In the genomic region with DNA sequence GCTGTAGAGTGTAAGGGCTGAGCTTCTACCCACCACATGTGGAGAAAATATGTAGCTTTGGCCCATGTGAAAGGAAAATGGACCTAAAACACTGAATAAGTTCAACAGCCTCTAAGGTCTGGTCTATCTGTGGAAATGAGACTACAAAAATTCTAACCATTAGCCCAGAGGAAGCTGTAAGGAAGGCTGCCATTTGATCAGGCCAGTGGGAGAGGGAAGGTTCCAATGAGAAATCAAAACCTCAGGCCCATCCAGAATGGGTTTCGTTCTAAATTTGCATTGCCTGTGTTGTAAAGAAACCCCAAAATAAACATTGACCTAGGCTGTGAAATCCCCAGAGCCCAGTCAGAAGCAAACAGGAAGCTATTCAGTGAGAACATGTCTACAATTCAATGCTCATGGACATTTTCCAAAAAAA, we compare ENCODE assay signal across 11 cellular contexts.
DNase-seq lines count a peak whose midpoint lies in the region; ATAC-seq and TF ChIP-seq lines count a peak whose summit lies in the region.
"Had no signal": no experiment of that assay in that cellular context is flagged by ENCODE, and none has a peak within 500 bp of the region (broad histone marks: within the 10 kb centered on the region; RNA-seq: fewer than 3 reads in every experiment).

No MANE protein-coding gene starts in this region.

- no peak for DNase-seq in breast epithelium (ENCODE audit: low spot score in 2 of 2)
- no peak for DNase-seq in osteocyte (ENCODE audit: extremely low spot score, unreplicated experiment)
- DNase-seq in G401 (ENCODE audit: low spot score), result no peak
- no peak for DNase-seq in UCSD-AML1 (lab: John Stamatoyannopoulos, UW; ENCODE audit: unreplicated experiment)
- no peak for DNase-seq in activated T-helper 2 cell treated with anti-CD3 and anti-CD28 coated beads, Interferon-gamma antibody, Interleukin-2, Interleukin-4, amounts not matched to agents 10 μg/mL and 5 μg/mL and 100 μg/mL, durations not matched to agents 14 hours and 24 hours and 36 hours (ENCODE audit: low spot score)
- DNase-seq in 8988T, result no peak
- DNase-seq: hippocampal formation had no signal

- no peaks in the 10 kb centered on the region for H3K27me3 ChIP-seq in breast epithelium
- H3K27me3 ChIP-seq: adrenal gland had no signal

- ATAC-seq in GM18511 (IDR thresholded peaks at IDR 0.05; ENCODE audit: unreplicated experiment) (peak; percentile 60), HG02884 (IDR thresholded peaks at IDR 0.05; ENCODE audit: unreplicated experiment) (peak; percentile 73)

- intact Hi-C loops in breast epithelium (cut with DNase I; ENCODE audit: low total_unique reads), result no loop called here
- intact Hi-C loops in activated T-helper 2 cell treated with anti-CD3 and anti-CD28 coated beads, Interferon-gamma antibody, Interleukin-2, Interleukin-4, amounts not matched to agents 10 μg/mL and 5 μg/mL and 100 μg/mL, durations not matched to agents 14 hours and 24 hours and 36 hours (cut with micrococcal nuclease), result no loop called here

- no peak for TF ChIP-seq POLR2A in breast epithelium (IDR thresholded peaks at IDR 0.05)

- H3K36me3 Mint-ChIP-seq in osteocyte (ENCODE audit: unreplicated experiment), result no peaks in the 10 kb centered on the region
- no peaks in the 10 kb centered on the region for H3K36me3 Mint-ChIP-seq in activated T-helper 2 cell treated with anti-CD3 and anti-CD28 coated beads, Interferon-gamma antibody, Interleukin-2, Interleukin-4, amounts not matched to agents 10 μg/mL and 5 μg/mL and 100 μg/mL, durations not matched to agents 14 hours and 24 hours and 36 hours (ENCODE audit: low read depth)

- peak overlapping the region; percentile 27 to 55 for H3K27ac ChIP-seq in breast epithelium

- no peaks in the 10 kb centered on the region for H3K4me1 ChIP-seq in breast epithelium
- H3K4me1 ChIP-seq: adrenal gland had no signal

- peak overlapping the region; percentile 69 for H3K27ac Mint-ChIP-seq in osteocyte (ENCODE audit: unreplicated experiment)
- H3K27ac Mint-ChIP-seq in activated T-helper 2 cell treated with anti-CD3 and anti-CD28 coated beads, Interferon-gamma antibody, Interleukin-2, Interleukin-4, amounts not matched to agents 10 μg/mL and 5 μg/mL and 100 μg/mL, durations not matched to agents 14 hours and 24 hours and 36 hours, result no peak overlapping the region

- peaks cover 30% of the 10 kb centered on the region for H3K4me1 Mint-ChIP-seq in osteocyte (ENCODE audit: unreplicated experiment)
- no peaks in the 10 kb centered on the region for H3K4me1 Mint-ChIP-seq in activated T-helper 2 cell treated with anti-CD3 and anti-CD28 coated beads, Interferon-gamma antibody, Interleukin-2, Interleukin-4, amounts not matched to agents 10 μg/mL and 5 μg/mL and 100 μg/mL, durations not matched to agents 14 hours and 24 hours and 36 hours (ENCODE audit: low read depth)
- H3K4me1 Mint-ChIP-seq: neural crest cell had no signal

- H3K4me3 Mint-ChIP-seq in osteocyte (ENCODE audit: unreplicated experiment), result no peak overlapping the region
- no peak overlapping the region for H3K4me3 Mint-ChIP-seq in activated T-helper 2 cell treated with anti-CD3 and anti-CD28 coated beads, Interferon-gamma antibody, Interleukin-2, Interleukin-4, amounts not matched to agents 10 μg/mL and 5 μg/mL and 100 μg/mL, durations not matched to agents 14 hours and 24 hours and 36 hours (ENCODE audit: low read depth)
- H3K4me3 Mint-ChIP-seq: neural crest cell had no signal

- TF ChIP-seq CTCF in breast epithelium (IDR thresholded peaks at IDR 0.05), result no peak
- TF ChIP-seq CTCF in osteocyte (IDR thresholded peaks at IDR 0.05), result no peak

- H3K9me3 ChIP-seq in breast epithelium, result no peaks in the 10 kb centered on the region
- H3K9me3 ChIP-seq: adrenal gland had no signal

- no peaks in the 10 kb centered on the region for H3K9me3 Mint-ChIP-seq in osteocyte (ENCODE audit: unreplicated experiment)
- no peaks in the 10 kb centered on the region for H3K9me3 Mint-ChIP-seq in activated T-helper 2 cell treated with anti-CD3 and anti-CD28 coated beads, Interferon-gamma antibody, Interleukin-2, Interleukin-4, amounts not matched to agents 10 μg/mL and 5 μg/mL and 100 μg/mL, durations not matched to agents 14 hours and 24 hours and 36 hours

- no peak overlapping the region for H3K4me3 ChIP-seq in breast epithelium
- H3K4me3 ChIP-seq: adrenal gland had no signal

- H3K36me3 ChIP-seq in breast epithelium, result no peaks in the 10 kb centered on the region
- H3K36me3 ChIP-seq: adrenal gland had no signal

- in situ Hi-C loops in G401 (cut with HindIII; ENCODE audit: low sequenced_read_pairs), result no loop called here

- H3K27me3 Mint-ChIP-seq in osteocyte (ENCODE audit: unreplicated experiment), result no peaks in the 10 kb centered on the region
- no peaks in the 10 kb centered on the region for H3K27me3 Mint-ChIP-seq in activated T-helper 2 cell treated with anti-CD3 and anti-CD28 coated beads, Interferon-gamma antibody, Interleukin-2, Interleukin-4, amounts not matched to agents 10 μg/mL and 5 μg/mL and 100 μg/mL, durations not matched to agents 14 hours and 24 hours and 36 hours (ENCODE audit: low read depth)
